Comparison of ENCODE assay signal across 19 cellular contexts in genomic region chr11:70624598-70624993, GRCh38.
A peak's percentile ranks its signal among the peaks of the same experiment; 100 is the strongest.
DNase-seq lines count a peak whose midpoint lies in the region; ATAC-seq lines count a peak whose summit lies in the region.
"Had no signal": no experiment of that assay in that cellular context is flagged by ENCODE, and none has a peak within 500 bp of the region (broad histone marks: within the 10 kb centered on the region; RNA-seq: fewer than 3 reads in every experiment).

No MANE protein-coding gene starts in this region.

- no peak for ATAC-seq in HG02970 (IDR thresholded peaks at IDR 0.05; ENCODE audit: low FRiP score, unreplicated experiment)
- ATAC-seq: A549, GM12878, HCT116 had no signal

- no peaks in the 10 kb centered on the region; a peak in 3 of 22 replicates for H3K9me3 ChIP-seq in BLaER1 treated with 17β-estradiol and CSF1 and Interleukin-3, amounts not matched to agents 10 nM and 100 nM (replicated peaks in 1 of 11)
- H3K9me3 ChIP-seq: A549 had no signal

- DNase-seq in ACHN: no peak
- no peak for DNase-seq in NCI-H2196 (lab: John Stamatoyannopoulos, UW; ENCODE audit: unreplicated experiment)
- DNase-seq: 8988T; CD4-positive, alpha-beta T cell; CD8-positive, alpha-beta memory T cell; DMS 273 treated with DMSO at 0.1 percent for 48 hours; DMS79; EL; GDM1; GM23248; H9 had no signal

- H3K4me3 ChIP-seq in BLaER1 treated with 17β-estradiol and CSF1 and Interleukin-3, amounts not matched to agents 10 nM and 100 nM: no peak overlapping the region
- H3K4me3 ChIP-seq: A549, GM12878, GM23248 had no signal

- in situ Hi-C loops in ACHN (cut with HindIII; ENCODE audit: low pct_ligation_motif_present, low pct_unique_long_range_greater_than_20kb, low sequenced_read_pairs): no loop called here

- H3K27me3 ChIP-seq in BLaER1 treated with 17β-estradiol and CSF1 and Interleukin-3, amounts not matched to agents 10 nM and 100 nM: no peaks in the 10 kb centered on the region

- no peaks in the 10 kb centered on the region for H3K36me3 ChIP-seq in BLaER1 treated with 17β-estradiol and CSF1 and Interleukin-3, amounts not matched to agents 10 nM and 100 nM

- H3K4me2 ChIP-seq in BLaER1 treated with 17β-estradiol and CSF1 and Interleukin-3, amounts not matched to agents 10 nM and 100 nM: peak overlapping the region in 8 of 11 experiments; percentile 24 to 84 (median 61); a peak in 13 of 22 replicates
- H3K4me2 ChIP-seq: A549 had no signal

- H3K4me1 ChIP-seq in BLaER1 treated with 17β-estradiol and CSF1 and Interleukin-3, amounts not matched to agents 10 nM and 100 nM: peaks cover 5 to 39% (median 23%) of the 10 kb centered on the region in 10 experiments; a peak in 19 of 20 replicates
- H3K4me1 ChIP-seq: A549 had no signal

- H4K20me1 ChIP-seq in BLaER1 treated with 17β-estradiol and CSF1 and Interleukin-3, amounts not matched to agents 10 nM and 100 nM: peaks cover 0 to 21% (median 0%) of the 10 kb centered on the region in 11 experiments; a peak in 7 of 22 replicates

- H3K9ac ChIP-seq in BLaER1 treated with 17β-estradiol and CSF1 and Interleukin-3, amounts not matched to agents 10 nM and 100 nM: no peak overlapping the region
- H3K9ac ChIP-seq: GM23248 had no signal

- H3K27ac ChIP-seq in BLaER1 treated with 17β-estradiol and CSF1 and Interleukin-3, amounts not matched to agents 10 nM and 100 nM: no peak overlapping the region
- H3K27ac ChIP-seq in angular gyrus (ENCODE audit: low read depth, low read length) (peak overlapping the region; percentile 81), cingulate gyrus (ENCODE audit: low read depth, low read length) (peak overlapping the region; percentile 63), temporal lobe (ENCODE audit: low read depth, low read length) (peak overlapping the region; percentile 79)
- H3K27ac ChIP-seq: A549, GM23248 had no signal

Comparison
In these comparisons a context has a peak if more than half of its experiments do, and no peak if none do; other contexts are left out.
1. H3K27ac ChIP-seq: peak in angular gyrus (single experiment), cingulate gyrus (single experiment) and temporal lobe (single experiment); none in BLaER1 treated with 17β-estradiol and CSF1 and Interleukin-3, amounts not matched to agents 10 nM and 100 nM (0 of 11).